In genomic region chr16:4109250-4109736, GRCh38 we compare ENCODE assay signal across 1 cellular context.
A peak's percentile ranks its signal among the peaks of the same experiment; 100 is the strongest.
TF ChIP-seq lines count a peak whose summit lies in the region.

No MANE protein-coding gene starts in this region.

TF ChIP-seq in HepG2, 621 proteins besides CTCF, POLR2A, EP300 and RAD21 (continued from another document and continues in another):
- TF ChIP-seq THAP9 (CRISPR knock-in tag; IDR thresholded peaks at IDR 0.05; ENCODE audit: borderline replicate concordance) = no peak
- no peak for TF ChIP-seq HMGA1 (CRISPR knock-in tag; conservative IDR thresholded peaks at IDR 0.05)
- TF ChIP-seq ESRRA (CRISPR knock-in tag; IDR thresholded peaks at IDR 0.05; ENCODE audit: low read depth) = no peak
- no peak for TF ChIP-seq PCBP2 (optimal IDR thresholded peaks at IDR 0.05; ENCODE audit: low read depth, low read length, poor library complexity, severe bottlenecking)
- peak; percentile 14; the same call in 1 of the 2 replicates for TF ChIP-seq DPF2 (CRISPR knock-in tag; IDR thresholded peaks at IDR 0.05; ENCODE audit: borderline replicate concordance, low read depth)
- TF ChIP-seq ZFP91 (CRISPR knock-in tag; IDR thresholded peaks at IDR 0.05; ENCODE audit: borderline replicate concordance) = no peak
- no peak for TF ChIP-seq ZNF136 (CRISPR knock-in tag; IDR thresholded peaks at IDR 0.05; ENCODE audit: low read depth)
- TF ChIP-seq RXRA (CRISPR knock-in tag; IDR thresholded peaks at IDR 0.05) = no peak; the same call in 1 of the 2 replicates
- TF ChIP-seq ZNF710 (CRISPR knock-in tag; IDR thresholded peaks at IDR 0.05; ENCODE audit: borderline replicate concordance) = no peak
- no peak for TF ChIP-seq NCOA1 (CRISPR knock-in tag; IDR thresholded peaks at IDR 0.05)
- TF ChIP-seq PAWR (CRISPR knock-in tag; IDR thresholded peaks at IDR 0.05; ENCODE audit: borderline replicate concordance) = no peak
- no peak for TF ChIP-seq KLF13 (CRISPR knock-in tag; IDR thresholded peaks at IDR 0.05)
- TF ChIP-seq ZFP90 (CRISPR knock-in tag; IDR thresholded peaks at IDR 0.05; ENCODE audit: borderline replicate concordance) = no peak
- TF ChIP-seq RERE (CRISPR knock-in tag; IDR thresholded peaks at IDR 0.05; ENCODE audit: low read depth) = 0 out of 2 replicates have a peak, but pooled peaks have one; percentile 31
- TF ChIP-seq FOXA3 (CRISPR knock-in tag; IDR thresholded peaks at IDR 0.05) = peak; percentile 78
- no peak; the same call in 1 of the 2 replicates for TF ChIP-seq GZF1 (CRISPR knock-in tag; IDR thresholded peaks at IDR 0.05)
- TF ChIP-seq NFIB (CRISPR knock-in tag; IDR thresholded peaks at IDR 0.05; ENCODE audit: borderline replicate concordance) = no peak
- no peak for TF ChIP-seq RBAK (CRISPR knock-in tag; IDR thresholded peaks at IDR 0.05)
- no peak for TF ChIP-seq JARID2 (CRISPR knock-in tag; IDR thresholded peaks at IDR 0.05; ENCODE audit: insufficient replicate concordance)
- TF ChIP-seq MXD1 (CRISPR knock-in tag; IDR thresholded peaks at IDR 0.05) = no peak
- TF ChIP-seq ZXDC (CRISPR knock-in tag; IDR thresholded peaks at IDR 0.05) = no peak
- TF ChIP-seq ZHX2 (IDR thresholded peaks at IDR 0.05; ENCODE audit: low read depth) = no peak
- no peak for TF ChIP-seq ZHX2 (CRISPR knock-in tag; IDR thresholded peaks at IDR 0.05; ENCODE audit: borderline replicate concordance)
- peak; percentile 44 for TF ChIP-seq TBL1XR1 (IDR thresholded peaks at IDR 0.05; ENCODE audit: borderline replicate concordance, low read length, partially characterized antibody)
- TF ChIP-seq GLMP (CRISPR knock-in tag; IDR thresholded peaks at IDR 0.05; ENCODE audit: borderline replicate concordance) = no peak
- TF ChIP-seq RBFOX2 (IDR thresholded peaks at IDR 0.05; ENCODE audit: low read depth, low read length) = no peak
- no peak for TF ChIP-seq XRCC5 (optimal IDR thresholded peaks at IDR 0.05; ENCODE audit: low read length)
- no peak for TF ChIP-seq ZNF841 (CRISPR knock-in tag; IDR thresholded peaks at IDR 0.05; ENCODE audit: borderline replicate concordance)
- TF ChIP-seq MATR3 (CRISPR knock-in tag; IDR thresholded peaks at IDR 0.05) = no peak
- TF ChIP-seq ARID2 (CRISPR knock-in tag; IDR thresholded peaks at IDR 0.05; ENCODE audit: borderline replicate concordance) = peak; percentile 31; the same call in 1 of the 2 replicates
- no peak for TF ChIP-seq GPN1 (CRISPR knock-in tag; IDR thresholded peaks at IDR 0.05; ENCODE audit: borderline replicate concordance)
- TF ChIP-seq NONO (IDR thresholded peaks at IDR 0.05) = no peak
- 0 out of 2 replicates have a peak, but pooled peaks have one; percentile 34 for TF ChIP-seq NONO (CRISPR knock-in tag; conservative IDR thresholded peaks at IDR 0.05)
- no peak for TF ChIP-seq ZNF891 (CRISPR knock-in tag; IDR thresholded peaks at IDR 0.05)
- TF ChIP-seq ZNF20 (CRISPR knock-in tag; IDR thresholded peaks at IDR 0.05) = no peak
- TF ChIP-seq ZNF350 (CRISPR knock-in tag; IDR thresholded peaks at IDR 0.05; ENCODE audit: borderline replicate concordance, low read depth) = no peak
- no peak; the same call in 1 of the 2 replicates for TF ChIP-seq MAFF (IDR thresholded peaks at IDR 0.05; ENCODE audit: low read depth, low read length)
- TF ChIP-seq ZBTB8A (CRISPR knock-in tag; IDR thresholded peaks at IDR 0.05; ENCODE audit: borderline replicate concordance, low read depth) = no peak
